Comparison of ENCODE assay signal across 8 cellular contexts in genomic region chr10:112183329-112184051, GRCh38. TPM values are rescaled to one million over a fixed set of nuclear protein-coding genes. Genes with fewer than 3 reads are reported as not detected.
DNase-seq lines count a peak whose midpoint lies in the region; ATAC-seq and TF ChIP-seq lines count a peak whose summit lies in the region.

Gene GPAM (minus strand): TSS chr10:112183765. CDS start chr10:112181784, 1,981 bp downstream.

- peaks cover 3% of the 10 kb centered on the region for H3K9me3 ChIP-seq in A673 (ENCODE audit: low read depth, low read length, poor library complexity, severe bottlenecking)

- ATAC-seq in GM18858 (IDR thresholded peaks at IDR 0.05; ENCODE audit: unreplicated experiment): peak; percentile 93
- peak; percentile 97 for ATAC-seq in HG03066 (IDR thresholded peaks at IDR 0.05; ENCODE audit: low read depth, unreplicated experiment)
- peak; percentile 95 for ATAC-seq in activated B cell treated with CpG ODN at 0.5 μM for 24 hours (ENCODE audit: low read depth)

- peak within 1 kb of the TSS; percentile 91 for H3K4me3 Mint-ChIP-seq in activated B cell treated with CpG ODN at 0.5 μM for 24 hours

- no peaks in the 10 kb centered on the region for H3K27me3 ChIP-seq in A673 (replicated peaks; ENCODE audit: insufficient read depth, low read depth, low read length, poor library complexity)

- POLR2A ChIA-PET in A673 (lab: Charles Lee; ENCODE audit: low non-redundant PET): interaction anchor here (0.5 kb wide), 1 partner anchor 1540 kb away, joined by 5 read pairs; no protein-coding TSS in a partner anchor
- POLR2A ChIA-PET in activated B cell treated with CpG ODN at 0.5 μM for 24 hours (lab: Charles Lee): interaction anchor here (0.6 to 2.2 kb wide), 11 partner anchors 10 to 263 kb away, joined by 3 to 12 read pairs (median 5); partner anchors contain the start of genes VTI1A and ZDHHC6

- H3K36me3 ChIP-seq in A673 (ENCODE audit: insufficient read depth, low read length, poor library complexity, severe bottlenecking): peaks cover 5% of the 10 kb centered on the region

- DNase-seq in A673 (ENCODE audit: low spot score) (peak; percentile 94), NCI-H2196 treated with DMSO at 0.1 percent for 48 hours (lab: John Stamatoyannopoulos, UW; ENCODE audit: unreplicated experiment) (peak; percentile 32), activated B cell treated with CpG ODN at 0.5 μM for 24 hours (peak; percentile 100), caudate nucleus (lab: John Stamatoyannopoulos, UW) (peak; percentile 32 to 96 (median 89)), iris pigment epithelial cell (ENCODE audit: low read depth) (peak; percentile 89)
- DNase-seq in stimulated activated CD4-positive, alpha-beta T cell treated with anti-CD3 and anti-CD28 coated beads, Interleukin-12 subunit alpha, Interleukin-12 subunit beta, amount 100 ng/mL, for 24 hours (ENCODE audit: low read depth in 2 of 2): peak; percentile 96 to 99

- peaks cover 21% of the 10 kb centered on the region for H3K4me1 Mint-ChIP-seq in activated B cell treated with CpG ODN at 0.5 μM for 24 hours

- H3K4me3 ChIP-seq in A673 (ENCODE audit: low read depth, low read length, poor library complexity, severe bottlenecking): peak within 1 kb of the TSS; percentile 86

- H3K27ac ChIP-seq in A673 (ENCODE audit: low read depth, low read length, poor library complexity, severe bottlenecking): peak within 1 kb of the TSS; percentile 71
- H3K27ac ChIP-seq in caudate nucleus (ENCODE audit: low read depth, low read length): peak within 1 kb of the TSS; percentile 84

- CTCF ChIA-PET in A673 (lab: Charles Lee): no interaction called here
- CTCF ChIA-PET in activated B cell treated with CpG ODN at 0.5 μM for 24 hours (lab: Charles Lee): interaction anchor here (1.6 to 2.7 kb wide), 2 partner anchors 47 to 252 kb away, joined by 4 to 11 read pairs; no protein-coding TSS in a partner anchor

- intact Hi-C loops in A673 (cut with micrococcal nuclease; ENCODE audit: unreplicated experiment): loop anchor here (10.0 kb wide), 1 partner anchor 121 kb away; no protein-coding TSS in a partner anchor
- intact Hi-C loops in activated B cell treated with CpG ODN at 0.5 μM for 24 hours (cut with micrococcal nuclease): loop anchor here (1.0 to 5.0 kb wide), 7 partner anchors 20 to 1499 kb away; partner anchors contain the start of gene ZDHHC6

- peak within 1 kb of the TSS; percentile 93 for H3K27ac Mint-ChIP-seq in activated B cell treated with CpG ODN at 0.5 μM for 24 hours

- H3K4me1 ChIP-seq in A673 (ENCODE audit: insufficient read depth, low read length, poor library complexity, severe bottlenecking): peaks cover 7% of the 10 kb centered on the region

- peaks cover 35% of the 10 kb centered on the region for H3K36me3 Mint-ChIP-seq in activated B cell treated with CpG ODN at 0.5 μM for 24 hours (ENCODE audit: low read depth)

- TF ChIP-seq CTCF in A673 (conservative IDR thresholded peaks at IDR 0.05; ENCODE audit: low read depth, low read length) (no peak), activated B cell treated with CpG ODN at 0.5 μM for 24 hours (IDR thresholded peaks at IDR 0.05) (no peak)

- peaks cover 4% of the 10 kb centered on the region for H3K9me3 Mint-ChIP-seq in activated B cell treated with CpG ODN at 0.5 μM for 24 hours

- H3K27me3 Mint-ChIP-seq in activated B cell treated with CpG ODN at 0.5 μM for 24 hours: no peaks in the 10 kb centered on the region

- BruUV-seq in A673 (replicated peaks; lab: Mats Ljungman, UMichigan): no TSS peak

RNA-seq across cellular contexts. Expression of gene GPAM, which starts in this region (rescaled TPM):
- 18.1 and 20.8 TPM in 2 replicates for total RNA-seq in A673 (2021)
- total RNA-seq in activated B cell treated with CpG ODN at 0.5 μM for 24 hours: 8.6 and 10.2 TPM in 2 replicates

Comparison
In these comparisons a context has a peak if more than half of its experiments do, and no peak if none do; other contexts are left out.
1. Peak in every context shown above with its lines: DNase-seq, ATAC-seq, H3K4me3 ChIP-seq and H3K27ac ChIP-seq.
2. DNase-seq: peak in every context shown above with its lines; median percentile 100 in activated B cell treated with CpG ODN at 0.5 μM for 24 hours; 98 in stimulated activated CD4-positive, alpha-beta T cell treated with anti-CD3 and anti-CD28 coated beads, Interleukin-12 subunit alpha, Interleukin-12 subunit beta, amount 100 ng/mL, for 24 hours; 94 in A673; 89 in caudate nucleus; 89 in iris pigment epithelial cell; 32 in NCI-H2196 treated with DMSO at 0.1 percent for 48 hours.